In the genomic region with DNA sequence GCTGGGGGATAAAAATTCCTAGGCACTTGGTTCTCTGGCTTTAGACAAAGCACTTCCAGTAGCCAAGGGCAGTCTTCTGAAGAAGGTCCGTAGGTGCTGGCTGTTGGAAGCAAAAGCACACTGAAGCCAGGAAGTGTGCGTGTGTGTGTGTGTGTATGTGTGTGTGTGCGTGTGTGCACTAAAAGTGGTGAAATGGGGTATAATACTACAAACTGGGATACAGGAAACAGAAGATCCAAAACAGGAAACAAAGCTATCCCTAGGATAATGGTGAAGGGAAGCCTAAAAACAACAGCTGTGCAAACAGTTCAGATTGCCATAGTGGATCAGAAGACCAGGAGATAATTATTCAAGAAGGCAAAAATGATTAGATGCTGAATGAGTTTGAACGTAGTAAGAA, we compare ENCODE assay signal across 18 cellular contexts.
DNase-seq lines count a peak whose midpoint lies in the region; ATAC-seq lines count a peak whose summit lies in the region.
"Had no signal": no experiment of that assay in that cellular context is flagged by ENCODE, and none has a peak within 500 bp of the region (broad histone marks: within the 10 kb centered on the region; RNA-seq: fewer than 3 reads in every experiment).

No MANE protein-coding gene starts in this region.

- H3K27ac Mint-ChIP-seq in effector memory CD8-positive, alpha-beta T cell: no peak overlapping the region
- H3K27ac Mint-ChIP-seq: CD4-positive, alpha-beta T cell; HFFc6 had no signal

- no peaks in the 10 kb centered on the region for H3K4me1 Mint-ChIP-seq in effector memory CD8-positive, alpha-beta T cell (ENCODE audit: low read depth in 2 of 2)

- no peak for ATAC-seq in effector memory CD8-positive, alpha-beta T cell (replicated peaks)
- no peak for ATAC-seq in GM18873 (IDR thresholded peaks at IDR 0.05; ENCODE audit: low FRiP score, unreplicated experiment)
- ATAC-seq: Right ventricle myocardium inferior had no signal

- DNase-seq in DMS 273 (lab: John Stamatoyannopoulos, UW; ENCODE audit: unreplicated experiment): peak; percentile 23
- no peak for DNase-seq in DMS 273 treated with DMSO at 0.1 percent for 48 hours (lab: John Stamatoyannopoulos, UW)
- peak; percentile 21 for DNase-seq in NCI-H2029 (lab: John Stamatoyannopoulos, UW)
- peak; percentile 54 for DNase-seq in dermis blood vessel endothelial cell
- peak; percentile 10 for DNase-seq in pulmonary artery endothelial cell (ENCODE audit: low read depth, low spot score)
- DNase-seq in effector memory CD8-positive, alpha-beta T cell: no peak
- DNase-seq in activated CD4-positive, CD25-positive, alpha-beta regulatory T cell treated with anti-CD3 and anti-CD28 coated beads, Interleukin-2, amount 50 U/mL, for 72 hours: no peak
- DNase-seq: BE2C; CD4-positive, alpha-beta T cell; EL; HFFc6; KBM-7; NCI-H1417 treated with DMSO at 0.1 percent for 48 hours; NCI-H446 treated with DMSO at 0.1 percent for 48 hours; NCI-H82; Peyer's patch had no signal

- peaks cover 27 to 62% of the 10 kb centered on the region in 2 donors for H3K27me3 Mint-ChIP-seq in effector memory CD8-positive, alpha-beta T cell

- H3K4me3 Mint-ChIP-seq in effector memory CD8-positive, alpha-beta T cell: no peak overlapping the region
- H3K4me3 Mint-ChIP-seq: CD4-positive, alpha-beta T cell; HFFc6 had no signal

- no peaks in the 10 kb centered on the region for H3K9me3 Mint-ChIP-seq in effector memory CD8-positive, alpha-beta T cell
- H3K9me3 Mint-ChIP-seq: CD4-positive, alpha-beta T cell; HFFc6 had no signal

- no peaks in the 10 kb centered on the region for H3K36me3 Mint-ChIP-seq in effector memory CD8-positive, alpha-beta T cell (ENCODE audit: insufficient read depth)

Comparison
In these comparisons a context has a peak if more than half of its experiments do, and no peak if none do; other contexts are left out.
1. DNase-seq: peak in DMS 273 (single experiment), NCI-H2029 (single experiment), dermis blood vessel endothelial cell (single experiment) and pulmonary artery endothelial cell (single experiment); none in DMS 273 treated with DMSO at 0.1 percent for 48 hours (single experiment), effector memory CD8-positive, alpha-beta T cell (0 of 3) and activated CD4-positive, CD25-positive, alpha-beta regulatory T cell treated with anti-CD3 and anti-CD28 coated beads, Interleukin-2, amount 50 U/mL, for 72 hours (single experiment).